29 cellular contexts compared by ENCODE assay signal in genomic region chr6:43292763-43293318, GRCh38. TPM values are rescaled to one million over a fixed set of nuclear protein-coding genes. Genes with fewer than 3 reads are reported as not detected.
"Had no signal": no experiment of that assay in that cellular context is flagged by ENCODE, and none has a peak within 500 bp of the region (broad histone marks: within the 10 kb centered on the region; RNA-seq: fewer than 3 reads in every experiment).

No MANE protein-coding gene starts in this region.

- H3K4me1 Mint-ChIP-seq: memory B cell, nephron had no signal

- H3K27ac ChIP-seq: esophagus squamous epithelium, heart right ventricle, pancreas, right atrium auricular region, sigmoid colon, thoracic aorta, tibial nerve, upper lobe of left lung, uterus had no signal

- H3K4me1 ChIP-seq: esophagus squamous epithelium, pancreas, right atrium auricular region, sigmoid colon, tibial nerve, upper lobe of left lung, uterus had no signal

- H3K36me3 Mint-ChIP-seq: memory B cell; stimulated activated naive B cell treated with anti-CD40 and anti-IgM and Interleukin-4, amounts not matched to agents 10 μg/mL and 1 μg/mL and 100 μg/mL, for 72 hours had no signal

- H3K4me3 Mint-ChIP-seq: effector memory CD8-positive, alpha-beta T cell; memory B cell; nephron; stimulated activated naive B cell treated with anti-CD40 and anti-IgM and Interleukin-4, amounts not matched to agents 10 μg/mL and 1 μg/mL and 100 μg/mL, for 72 hours; stimulated activated naive CD8-positive, alpha-beta T cell treated with anti-CD3 and anti-CD28 coated beads, Interleukin-15, Interleukin-2, amounts not matched to agents 100 ng/mL and 50 ng/mL, for 24 hours had no signal

- ATAC-seq: effector memory CD8-positive, alpha-beta T cell; heart right ventricle; left lobe of liver; pancreas; stimulated activated naive B cell treated with anti-CD40 and anti-IgM and Interleukin-4, amounts not matched to agents 10 μg/mL and 1 μg/mL and 100 μg/mL, for 72 hours had no signal

- DNase-seq: cortex of kidney; effector memory CD8-positive, alpha-beta T cell; erythroblast; esophagus squamous epithelium; foreskin melanocyte; glutamatergic neuron; heart right ventricle; hippocampal formation; sigmoid colon; stimulated activated CD4-positive, alpha-beta T cell treated with anti-CD3 and anti-CD28 coated beads, Interleukin-15, amount 100 ng/mL, for 24 hours; stimulated activated CD4-positive, alpha-beta T cell treated with anti-CD3 and anti-CD28 coated beads, Interleukin-2, amount 100 ng/mL, for 48 hours; stimulated activated naive B cell treated with anti-CD40 and anti-IgM and Interleukin-4, amounts not matched to agents 10 μg/mL and 1 μg/mL and 100 μg/mL, for 72 hours; upper lobe of left lung; uterus had no signal

- H3K9me3 ChIP-seq: esophagus squamous epithelium, heart right ventricle, pancreas, right atrium auricular region, sigmoid colon, thoracic aorta, tibial nerve, upper lobe of left lung, uterus had no signal

- H3K4me3 ChIP-seq: esophagus squamous epithelium, heart right ventricle, lung, pancreas, right atrium auricular region, sigmoid colon, thoracic aorta, tibial nerve, upper lobe of left lung, uterus had no signal

- H3K27ac Mint-ChIP-seq: effector memory CD8-positive, alpha-beta T cell; memory B cell; nephron; progenitor cell of endocrine pancreas; stimulated activated naive B cell treated with anti-CD40 and anti-IgM and Interleukin-4, amounts not matched to agents 10 μg/mL and 1 μg/mL and 100 μg/mL, for 72 hours; stimulated activated naive CD8-positive, alpha-beta T cell treated with anti-CD3 and anti-CD28 coated beads, Interleukin-15, Interleukin-2, amounts not matched to agents 100 ng/mL and 50 ng/mL, for 24 hours had no signal

- H3K36me3 ChIP-seq: esophagus squamous epithelium, heart right ventricle, pancreas, right atrium auricular region, sigmoid colon, thoracic aorta, tibial nerve, upper lobe of left lung, uterus had no signal

- H3K27me3 Mint-ChIP-seq: stimulated activated naive CD8-positive, alpha-beta T cell treated with anti-CD3 and anti-CD28 coated beads, Interleukin-15, Interleukin-2, amounts not matched to agents 100 ng/mL and 50 ng/mL, for 24 hours had no signal

- H3K27me3 ChIP-seq: pancreas, right atrium auricular region, sigmoid colon, upper lobe of left lung, uterus had no signal

- H3K9me3 Mint-ChIP-seq: effector memory CD8-positive, alpha-beta T cell; memory B cell; nephron; stimulated activated naive B cell treated with anti-CD40 and anti-IgM and Interleukin-4, amounts not matched to agents 10 μg/mL and 1 μg/mL and 100 μg/mL, for 72 hours; stimulated activated naive CD8-positive, alpha-beta T cell treated with anti-CD3 and anti-CD28 coated beads, Interleukin-15, Interleukin-2, amounts not matched to agents 100 ng/mL and 50 ng/mL, for 24 hours had no signal

RNA-seq across cellular contexts. Expression of gene SLC22A7, which starts 5.2 kb away (rescaled TPM):
- total RNA-seq: dermis microvascular lymphatic vessel endothelial cell, esophagus squamous epithelium, lung, mononuclear cell, omental fat pad, progenitor cell of endocrine pancreas, right atrium auricular region, sigmoid colon, skeletal muscle tissue, thoracic aorta, tibial nerve, upper lobe of left lung, uterus had no signal
- polyA plus RNA-seq: keratinocyte, lung, pancreas, sigmoid colon had no signal

RNA-seq across cellular contexts. Expression of gene CRIP3, which starts 15.8 kb away (rescaled TPM):
- total RNA-seq: dermis microvascular lymphatic vessel endothelial cell, sigmoid colon, thoracic aorta had no signal

RNA-seq across cellular contexts. Expression of gene TTBK1, which starts 49.6 kb away (rescaled TPM):
- total RNA-seq: dermis microvascular lymphatic vessel endothelial cell, omental fat pad, skeletal muscle tissue, thoracic aorta, tibial nerve had no signal
- polyA plus RNA-seq: keratinocyte had no signal
